Comparison of ENCODE assay signal across 19 cellular contexts in genomic region chr4:95381843-95382580, GRCh38.
"Had no signal": no experiment of that assay in that cellular context is flagged by ENCODE, and none has a peak within 500 bp of the region (broad histone marks: within the 10 kb centered on the region; RNA-seq: fewer than 3 reads in every experiment).

No MANE protein-coding gene starts in this region.

- ATAC-seq: HepG2 had no signal

- H3K27me3 ChIP-seq: MG63, SJSA1 had no signal

- H3K4me1 ChIP-seq: SJSA1 had no signal

- DNase-seq: IMR-90, Karpas-422, KG1, MG63, NCI-H1092, NCI-H1436, NCI-H187 treated with DMSO at 0.1 percent for 48 hours, NCI-H2029 treated with DMSO at 0.1 percent for 48 hours, NCI-H2171 treated with DMSO at 0.1 percent for 48 hours, NCI-H345, NCI-H446 treated with DMSO at 0.1 percent for 48 hours, NCI-H510A treated with DMSO at 0.1 percent for 48 hours, NCI-H526, Right ventricle myocardium superior, RPMI8226, SIG-M5 had no signal

- H3K36me3 ChIP-seq: MG63, SJSA1 had no signal

- H3K4me3 ChIP-seq: MG63, SJSA1, SK-N-MC had no signal

- H3K9me3 ChIP-seq: MG63, SJSA1 had no signal

- H3K27ac ChIP-seq: SJSA1, SK-N-MC had no signal
